9 cellular contexts compared by ENCODE assay signal in genomic region chr17:42116705-42117396, GRCh38. TPM values are rescaled to one million over a fixed set of nuclear protein-coding genes. Genes with fewer than 3 reads are reported as not detected.
DNase-seq lines count a peak whose midpoint lies in the region; ATAC-seq and TF ChIP-seq lines count a peak whose summit lies in the region.
"Had no signal": no experiment of that assay in that cellular context is flagged by ENCODE, and none has a peak within 500 bp of the region (broad histone marks: within the 10 kb centered on the region; RNA-seq: fewer than 3 reads in every experiment).

No MANE protein-coding gene starts in this region.

- H3K4me3 ChIP-seq in AG09309 (ENCODE audit: control insufficient read depth, low read depth, low read length) = no peak overlapping the region

- ATAC-seq in left colon = peak; percentile 43
- ATAC-seq in HG03025 (IDR thresholded peaks at IDR 0.05; ENCODE audit: low FRiP score, unreplicated experiment) = no peak

- DNase-seq in AG09309 (ENCODE audit: low read depth) = peak; percentile 44
- DNase-seq in HCEC 1CT = peak; percentile 73
- peak; percentile 78 for DNase-seq in NCI-H510A treated with DMSO at 0.1 percent for 48 hours (lab: John Stamatoyannopoulos, UW)
- peak; percentile 75 for DNase-seq in activated CD4-positive, CD25-positive, alpha-beta regulatory T cell treated with anti-CD3 and anti-CD28 coated beads, Interleukin-2, amount 50 U/mL, for 72 hours
- peak; percentile 79 for DNase-seq in central memory CD4-positive, alpha-beta T cell
- DNase-seq in left colon = peak; percentile 77 to 91
- peak; percentile 79 for DNase-seq in stimulated activated CD4-positive, alpha-beta T cell treated with anti-CD3 and anti-CD28 coated beads, Interleukin-4, amount 100 ng/mL, for 1 hour

- TF ChIP-seq CTCF in AG09309 (IDR thresholded peaks at IDR 0.05; ENCODE audit: control insufficient read depth, insufficient read depth, low read depth, low read length, missing control alignments) = peak; percentile 89

- intact Hi-C loops in left colon (cut with DNase I, micrococcal nuclease) = loop anchor here (5.0 to 10.0 kb wide), 3 partner anchors 62 to 152 kb away; partner anchors contain the start of genes C17orf113 (in 1 of the 2) and CNP (in 1 of the 2)

RNA-seq across cellular contexts. Expression of gene KAT2A, which starts 4.3 kb away (rescaled TPM):
- 10 to 100 TPM; 23.6 TPM for total RNA-seq in left colon

RNA-seq across cellular contexts. Expression of gene DHX58, which starts 4.3 kb away (rescaled TPM):
- 10 to 100 TPM; 10.8 to 12.3 TPM for total RNA-seq in left colon

RNA-seq across cellular contexts. Expression of gene HSPB9, which starts 5.8 kb away (rescaled TPM):
- total RNA-seq in left colon = not detected
- total RNA-seq: urinary bladder had no signal

RNA-seq across cellular contexts. Expression of gene ZNF385C, which starts 18.6 kb away (rescaled TPM):
- under 1 TPM; 0.34 to 0.40 TPM for total RNA-seq in left colon

RNA-seq across cellular contexts. Expression of gene RAB5C, which starts 37.9 kb away (rescaled TPM):
- total RNA-seq in left colon = 100 to 1,000 TPM; 166 TPM
